ENCODE assay signal across 9 cellular contexts in genomic region chr7:128831178-128831993, GRCh38. TPM values are rescaled to one million over a fixed set of nuclear protein-coding genes. Genes with fewer than 3 reads are reported as not detected.
DNase-seq lines count a peak whose midpoint lies in the region; ATAC-seq and TF ChIP-seq lines count a peak whose summit lies in the region.
"Had no signal": no experiment of that assay in that cellular context is flagged by ENCODE, and none has a peak within 500 bp of the region (broad histone marks: within the 10 kb centered on the region; RNA-seq: fewer than 3 reads in every experiment).

No MANE protein-coding gene starts in this region.

- H3K4me3 Mint-ChIP-seq in naive thymus-derived CD8-positive, alpha-beta T cell = peak overlapping the region in 9 of 10 donors; percentile 33 to 81 (median 61)

- H3K4me3 ChIP-seq in NT2/D1 (ENCODE audit: insufficient read length, low read depth) = peak overlapping the region; percentile 93
- H3K4me3 ChIP-seq in esophagus muscularis mucosa = peak overlapping the region; percentile 79 to 86 (median 82)

- no peak for TF ChIP-seq EP300 in esophagus muscularis mucosa (IDR thresholded peaks at IDR 0.05)

- intact Hi-C loops in esophagus muscularis mucosa (cut with DNase I) = loop anchor here (5.0 kb wide), 1 partner anchor 69 kb away; no protein-coding TSS in a partner anchor

- no peaks in the 10 kb centered on the region for H3K9me3 Mint-ChIP-seq in naive thymus-derived CD8-positive, alpha-beta T cell

- WGBS in esophagus muscularis mucosa = 6% methylated on average over 11 of the region's 33 CpGs

- H3K27ac Mint-ChIP-seq in naive thymus-derived CD8-positive, alpha-beta T cell = no peak overlapping the region

- peak; percentile 32 for TF ChIP-seq POLR2A in esophagus muscularis mucosa (IDR thresholded peaks at IDR 0.05; ENCODE audit: low read depth)

- H3K9me3 ChIP-seq in NT2/D1 (ENCODE audit: insufficient read depth, low read length) (no peaks in the 10 kb centered on the region), esophagus muscularis mucosa (no peaks in the 10 kb centered on the region)

- DNase-seq in ELR (ENCODE audit: low read depth) (peak; percentile 62), NT2/D1 (ENCODE audit: low read depth, low spot score) (peak; percentile 86), esophagus muscularis mucosa (ENCODE audit: extremely low spot score) (no peak), epidermal melanocyte (ENCODE audit: insufficient read length, low spot score) (no peak), 8988T (no peak)
- DNase-seq in naive thymus-derived CD8-positive, alpha-beta T cell = peak in 3 of 10 donors; percentile 10 to 22 (median 22)

- H3K36me3 ChIP-seq in NT2/D1 (ENCODE audit: insufficient read depth, insufficient read length, low read length) = peaks cover 45% of the 10 kb centered on the region
- peaks cover 0 to 16% (median 15%) of the 10 kb centered on the region in 4 donors for H3K36me3 ChIP-seq in esophagus muscularis mucosa

- peak; percentile 36 to 43 for ATAC-seq in naive thymus-derived CD8-positive, alpha-beta T cell
- ATAC-seq in GM18858 (IDR thresholded peaks at IDR 0.05; ENCODE audit: unreplicated experiment) (no peak), HG03175 (IDR thresholded peaks at IDR 0.05; ENCODE audit: unreplicated experiment) (no peak)

- no peaks in the 10 kb centered on the region for H3K36me3 Mint-ChIP-seq in naive thymus-derived CD8-positive, alpha-beta T cell

- H3K4me1 ChIP-seq in NT2/D1 (ENCODE audit: insufficient read depth, insufficient read length) = peaks cover 12% of the 10 kb centered on the region
- peaks cover 70 to 95% (median 92%) of the 10 kb centered on the region in 4 donors for H3K4me1 ChIP-seq in esophagus muscularis mucosa

- H3K27me3 ChIP-seq in NT2/D1 (ENCODE audit: insufficient read depth, insufficient read length) (no peaks in the 10 kb centered on the region), esophagus muscularis mucosa (peaks cover 0 to 4% (median 0%) of the 10 kb centered on the region in 4 donors)

- H3K4me1 Mint-ChIP-seq in naive thymus-derived CD8-positive, alpha-beta T cell = peaks cover 5 to 28% (median 18%) of the 10 kb centered on the region in 4 donors

- POLR2A ChIA-PET in naive thymus-derived CD8-positive, alpha-beta T cell (lab: Charles Lee) = interaction anchor here (0.9 to 1.1 kb wide), 2 partner anchors 12 to 32 kb away, joined by 3 to 4 read pairs; no protein-coding TSS in a partner anchor

- H3K9ac ChIP-seq in NT2/D1 (ENCODE audit: insufficient read length, low read depth) = peak overlapping the region; percentile 96

- peak overlapping the region; percentile 97 to 99 (median 98) for H3K27ac ChIP-seq in esophagus muscularis mucosa (replicated peaks in 1 of 4)

- TF ChIP-seq CTCF in esophagus muscularis mucosa (IDR thresholded peaks at IDR 0.05) = no peak

- peaks cover 14 to 42% (median 30%) of the 10 kb centered on the region in 5 donors for H3K27me3 Mint-ChIP-seq in naive thymus-derived CD8-positive, alpha-beta T cell

RNA-seq across cellular contexts. Expression of gene FLNC, which starts 1.2 kb away (rescaled TPM):
- 100 to 1,000 TPM; 391 to 932 (median 533) TPM for total RNA-seq in esophagus muscularis mucosa
- total RNA-seq in naive thymus-derived CD8-positive, alpha-beta T cell = not detected
- under 1 TPM in 1 of 3 donors, not detected in 2; 0.01 TPM for polyA plus RNA-seq in naive thymus-derived CD8-positive, alpha-beta T cell

RNA-seq across cellular contexts. Expression of gene ATP6V1F, which starts 31.3 kb away (rescaled TPM):
- 100 to 1,000 TPM in 2 of 4 donors, 10 to 100 TPM in 2; 74.3 to 108 (median 91.9) TPM for total RNA-seq in esophagus muscularis mucosa
- total RNA-seq in naive thymus-derived CD8-positive, alpha-beta T cell = 10 to 100 TPM; 65.1 to 69.2 TPM
- 100 to 1,000 TPM; 305 to 319 (median 313) TPM for polyA plus RNA-seq in naive thymus-derived CD8-positive, alpha-beta T cell

RNA-seq across cellular contexts. Expression of gene CCDC136, which starts 39.6 kb away (rescaled TPM):
- total RNA-seq in esophagus muscularis mucosa = 10 to 100 TPM; 20.7 to 36.5 (median 33.7) TPM
- 10 to 100 TPM; 16.0 to 16.5 TPM for total RNA-seq in naive thymus-derived CD8-positive, alpha-beta T cell
- 1 to 10 TPM in 2 of 3 donors, under 1 TPM in 1; 0.43 to 3.4 (median 1.1) TPM for polyA plus RNA-seq in naive thymus-derived CD8-positive, alpha-beta T cell

RNA-seq across cellular contexts. Expression of gene OPN1SW, which starts 55.8 kb away (rescaled TPM):
- total RNA-seq in esophagus muscularis mucosa = not detected
- not detected for total RNA-seq in naive thymus-derived CD8-positive, alpha-beta T cell
- under 1 TPM in 1 of 3 donors, not detected in 2; 0.24 TPM for polyA plus RNA-seq in naive thymus-derived CD8-positive, alpha-beta T cell
- total RNA-seq: mononuclear cell had no signal

Comparison
In these comparisons a context has a peak if more than half of its experiments do, and no peak if none do; other contexts are left out.
1. DNase-seq: peak in ELR (single experiment) and NT2/D1 (single experiment); none in esophagus muscularis mucosa (single experiment), epidermal melanocyte (single experiment) and 8988T (single experiment).
2. ATAC-seq: peak in naive thymus-derived CD8-positive, alpha-beta T cell (2 of 2); none in GM18858 (single experiment) and HG03175 (single experiment).
3. RNA of gene FLNC, which starts 1.2 kb away (total RNA-seq): 391 to 932 TPM in esophagus muscularis mucosa; not detected in naive thymus-derived CD8-positive, alpha-beta T cell; every median in the first group is over 100 times any median in the second.